18 cellular contexts compared by ENCODE assay signal in the genomic region with DNA sequence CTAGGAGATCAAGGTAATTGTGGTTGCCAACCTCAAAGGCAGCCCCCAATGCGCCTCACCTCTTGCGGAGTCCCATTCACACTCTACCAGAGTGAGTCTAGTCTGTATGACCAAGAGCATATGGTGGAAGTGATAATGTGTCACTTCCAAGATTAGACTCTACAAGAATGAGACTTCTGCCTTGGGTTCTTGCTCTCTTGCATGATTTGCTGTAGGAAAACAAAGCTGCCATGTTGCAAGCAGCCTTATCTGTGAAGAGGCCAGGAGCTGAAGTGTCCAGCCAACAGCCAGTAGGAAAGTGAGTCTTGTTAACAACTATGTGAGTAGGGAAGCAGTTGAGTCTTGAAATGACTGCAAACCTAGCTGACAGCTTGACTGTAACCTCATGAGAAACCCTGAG. TPM values are rescaled to one million over a fixed set of nuclear protein-coding genes. Genes with fewer than 3 reads are reported as not detected.
DNase-seq lines count a peak whose midpoint lies in the region; ATAC-seq and TF ChIP-seq lines count a peak whose summit lies in the region.
"Had no signal": no experiment of that assay in that cellular context is flagged by ENCODE, and none has a peak within 500 bp of the region (broad histone marks: within the 10 kb centered on the region; RNA-seq: fewer than 3 reads in every experiment).

No MANE protein-coding gene starts in this region.

- H3K36me3 Mint-ChIP-seq in activated naive CD8-positive, alpha-beta T cell treated with anti-CD3 and anti-CD28 coated beads, Interleukin-2, amount 50 U/mL, for 24 hours (ENCODE audit: low read depth) = peaks cover 60% of the 10 kb centered on the region
- H3K36me3 Mint-ChIP-seq in stimulated activated naive B cell treated with anti-CD40 and anti-IgM and Interleukin-4, amounts not matched to agents 10 μg/mL and 1 μg/mL and 100 μg/mL, for 72 hours = peaks cover 35 to 51% of the 10 kb centered on the region in 2 donors

- H3K27me3 ChIP-seq in vagina = no peaks in the 10 kb centered on the region
- H3K27me3 ChIP-seq: ascending aorta, thyroid gland had no signal

- no peaks in the 10 kb centered on the region for H3K9me3 Mint-ChIP-seq in activated naive CD8-positive, alpha-beta T cell treated with anti-CD3 and anti-CD28 coated beads, Interleukin-2, amount 50 U/mL, for 24 hours
- H3K9me3 Mint-ChIP-seq in stimulated activated naive B cell treated with anti-CD40 and anti-IgM and Interleukin-4, amounts not matched to agents 10 μg/mL and 1 μg/mL and 100 μg/mL, for 72 hours = no peaks in the 10 kb centered on the region
- H3K9me3 Mint-ChIP-seq: activated T-helper 2 cell treated with anti-CD3 and anti-CD28 coated beads, Interferon-gamma antibody, Interleukin-2, Interleukin-4, amounts not matched to agents 10 μg/mL and 5 μg/mL and 100 μg/mL, durations not matched to agents 14 hours and 24 hours and 36 hours had no signal

- no peak overlapping the region for H3K4me3 ChIP-seq in vagina
- H3K4me3 ChIP-seq: ascending aorta, thyroid gland had no signal

- ATAC-seq in activated naive CD8-positive, alpha-beta T cell treated with anti-CD3 and anti-CD28 coated beads, Interleukin-2, amount 50 U/mL, for 24 hours = no peak
- no peak for ATAC-seq in stimulated activated naive B cell treated with anti-CD40 and anti-IgM and Interleukin-4, amounts not matched to agents 10 μg/mL and 1 μg/mL and 100 μg/mL, for 72 hours (replicated peaks)
- ATAC-seq: PC-3 had no signal

- no peak overlapping the region for H3K27ac ChIP-seq in vagina
- H3K27ac ChIP-seq: thyroid gland had no signal

- H3K4me1 ChIP-seq in vagina = peaks cover 22% of the 10 kb centered on the region

- H3K9me3 ChIP-seq in vagina = no peaks in the 10 kb centered on the region
- H3K9me3 ChIP-seq: ascending aorta, thyroid gland had no signal

- no peak overlapping the region for H3K4me3 Mint-ChIP-seq in activated naive CD8-positive, alpha-beta T cell treated with anti-CD3 and anti-CD28 coated beads, Interleukin-2, amount 50 U/mL, for 24 hours
- H3K4me3 Mint-ChIP-seq in stimulated activated naive B cell treated with anti-CD40 and anti-IgM and Interleukin-4, amounts not matched to agents 10 μg/mL and 1 μg/mL and 100 μg/mL, for 72 hours = peak overlapping the region in 1 of 2 donors; percentile 13

- TF ChIP-seq CTCF in vagina (IDR thresholded peaks at IDR 0.05) = no peak

- peak overlapping the region; percentile 1 for H3K27ac Mint-ChIP-seq in activated naive CD8-positive, alpha-beta T cell treated with anti-CD3 and anti-CD28 coated beads, Interleukin-2, amount 50 U/mL, for 24 hours
- H3K27ac Mint-ChIP-seq in stimulated activated naive B cell treated with anti-CD40 and anti-IgM and Interleukin-4, amounts not matched to agents 10 μg/mL and 1 μg/mL and 100 μg/mL, for 72 hours = peak overlapping the region; percentile 93
- H3K27ac Mint-ChIP-seq: activated T-helper 2 cell treated with anti-CD3 and anti-CD28 coated beads, Interferon-gamma antibody, Interleukin-2, Interleukin-4, amounts not matched to agents 10 μg/mL and 5 μg/mL and 100 μg/mL, durations not matched to agents 14 hours and 24 hours and 36 hours had no signal

- peak; percentile 11 for DNase-seq in stimulated activated CD4-positive, alpha-beta T cell treated with anti-CD3 and anti-CD28 coated beads, Interleukin-1b, Interleukin-23, amount 100 ng/mL, for 48 hours
- DNase-seq in stimulated activated CD4-positive, alpha-beta T cell treated with anti-CD3 and anti-CD28 coated beads, Interleukin-12 subunit alpha, Interleukin-12 subunit beta, amount 100 ng/mL, for 4 hours = no peak
- DNase-seq in activated naive CD8-positive, alpha-beta T cell treated with anti-CD3 and anti-CD28 coated beads, Interleukin-2, amount 50 U/mL, for 24 hours = no peak
- no peak for DNase-seq in stimulated activated naive B cell treated with anti-CD40 and anti-IgM and Interleukin-4, amounts not matched to agents 10 μg/mL and 1 μg/mL and 100 μg/mL, for 72 hours
- DNase-seq in middle frontal gyrus (ENCODE audit: extremely low spot score, low spot score) = no peak
- DNase-seq in vagina (ENCODE audit: extremely low spot score in 2 of 2) = no peak
- DNase-seq: activated CD4-positive, alpha-beta T cell treated with anti-CD3 and anti-CD28 coated beads for 4 hours; foreskin melanocyte; GDM1; NCI-H2081; NCI-H69; PC-3; stimulated activated CD4-positive, alpha-beta T cell treated with anti-CD3 and anti-CD28 coated beads, Interleukin-4, amount 100 ng/mL, for 24 hours; T1000; thyroid gland had no signal

- no peak for TF ChIP-seq POLR2A in vagina (IDR thresholded peaks at IDR 0.05)

- H3K27me3 Mint-ChIP-seq in activated naive CD8-positive, alpha-beta T cell treated with anti-CD3 and anti-CD28 coated beads, Interleukin-2, amount 50 U/mL, for 24 hours = no peaks in the 10 kb centered on the region
- no peaks in the 10 kb centered on the region for H3K27me3 Mint-ChIP-seq in stimulated activated naive B cell treated with anti-CD40 and anti-IgM and Interleukin-4, amounts not matched to agents 10 μg/mL and 1 μg/mL and 100 μg/mL, for 72 hours

- peaks cover 0 to 35% of the 10 kb centered on the region in 2 donors for H3K36me3 ChIP-seq in vagina

- peaks cover 51% of the 10 kb centered on the region for H3K4me1 Mint-ChIP-seq in activated naive CD8-positive, alpha-beta T cell treated with anti-CD3 and anti-CD28 coated beads, Interleukin-2, amount 50 U/mL, for 24 hours
- peaks cover 21 to 57% of the 10 kb centered on the region in 2 donors for H3K4me1 Mint-ChIP-seq in stimulated activated naive B cell treated with anti-CD40 and anti-IgM and Interleukin-4, amounts not matched to agents 10 μg/mL and 1 μg/mL and 100 μg/mL, for 72 hours

- intact Hi-C loops in vagina (cut with DNase I) = no loop called here

RNA-seq across cellular contexts. Expression of gene TERF2, which starts 3.4 kb away (rescaled TPM):
- 27.7 TPM for total RNA-seq in vagina

RNA-seq across cellular contexts. Expression of gene TMED6, which starts 30.8 kb away (rescaled TPM):
- total RNA-seq in vagina = not detected
- total RNA-seq: ascending aorta, PC-3, SK-MEL-5 had no signal

RNA-seq across cellular contexts. Expression of gene CYB5B, which starts 42.0 kb away (rescaled TPM):
- 37.6 TPM for total RNA-seq in vagina

RNA-seq across cellular contexts. Expression of gene NIP7, which starts 42.8 kb away (rescaled TPM):
- 15.2 TPM for total RNA-seq in vagina

RNA-seq across cellular contexts. Expression of gene COG8, which starts 43.1 kb away (rescaled TPM):
- 46.2 TPM for total RNA-seq in vagina
